8 cellular contexts compared by ENCODE assay signal in the genomic region with DNA sequence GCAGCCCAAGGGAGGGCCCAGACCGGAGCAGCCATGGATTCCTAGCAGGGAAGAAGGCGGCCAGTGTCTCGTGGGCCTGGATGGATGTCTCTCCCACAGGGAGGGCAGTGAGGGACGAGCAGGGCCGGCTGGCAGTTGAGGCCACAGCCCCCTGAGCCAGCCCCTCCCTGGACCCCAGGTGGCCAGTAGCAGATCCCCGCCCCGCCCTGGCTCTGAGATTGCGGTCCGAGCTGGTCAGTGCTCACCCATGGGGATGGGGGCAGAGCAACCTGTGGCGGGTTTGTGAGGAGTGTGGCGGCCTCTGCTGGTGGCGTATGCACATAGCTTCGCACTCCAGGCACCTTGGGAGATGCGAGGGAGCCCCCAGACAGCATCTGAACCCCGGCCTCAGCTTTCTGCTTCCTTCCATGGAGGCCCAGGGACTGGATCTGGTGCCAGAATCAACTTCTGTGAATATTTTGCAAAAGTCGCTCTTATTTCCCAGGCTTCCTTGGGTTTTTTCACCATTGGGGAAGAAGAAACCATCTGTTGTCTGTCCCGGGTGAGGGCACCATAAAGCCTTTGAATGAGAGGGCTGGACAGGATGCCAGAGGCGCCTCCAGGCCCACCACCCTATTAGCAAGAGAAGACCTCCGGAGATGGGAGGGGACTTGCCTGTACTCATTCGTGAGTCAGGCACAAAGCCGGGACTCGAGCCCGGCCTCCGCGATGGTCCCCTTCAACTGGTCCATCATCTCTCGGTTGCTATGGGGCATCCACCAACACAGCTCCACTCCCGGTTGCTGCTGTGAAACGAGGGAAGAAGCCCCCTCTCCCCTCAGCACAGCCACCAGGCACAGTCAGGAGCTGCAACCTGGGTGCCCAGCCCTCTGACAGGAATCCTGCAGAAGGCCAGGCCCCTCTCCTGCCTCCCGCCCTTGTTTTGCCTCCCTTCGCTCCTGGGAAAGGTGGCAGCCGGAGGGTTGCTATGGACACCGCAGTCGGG. TPM values are rescaled to one million over a fixed set of nuclear protein-coding genes. Genes with fewer than 3 reads are reported as not detected.
DNase-seq lines count a peak whose midpoint lies in the region; ATAC-seq, FAIRE-seq and TF ChIP-seq lines count a peak whose summit lies in the region.

No MANE protein-coding gene starts in this region.

- no peak overlapping the region for H3K9ac ChIP-seq in adipocyte (ENCODE audit: low read length)

- in situ Hi-C loops in ACHN (cut with HindIII; ENCODE audit: low pct_ligation_motif_present, low pct_unique_long_range_greater_than_20kb, low sequenced_read_pairs), result no loop called here

- intact Hi-C loops in left ventricle myocardium superior (cut with micrococcal nuclease), result loop anchor here (5.0 kb wide), 1 partner anchor 211 kb away; no protein-coding TSS in a partner anchor

- H3K4me1 ChIP-seq in adipocyte (ENCODE audit: control insufficient read depth, insufficient read depth, low read length), result peaks cover 6% of the 10 kb centered on the region

- peaks cover 35% of the 10 kb centered on the region for H3K27me3 ChIP-seq in adipocyte (replicated peaks; ENCODE audit: control insufficient read depth, insufficient read depth, low read length)

- ATAC-seq in left ventricle myocardium superior (peak; percentile 96), GM18517 (IDR thresholded peaks at IDR 0.05; ENCODE audit: unreplicated experiment) (no peak)

- no peaks in the 10 kb centered on the region for H3K9me3 ChIP-seq in adipocyte (ENCODE audit: control insufficient read depth, low read length)

- no peak overlapping the region for H3K4me3 ChIP-seq in adipocyte (ENCODE audit: low read length)
- no peak overlapping the region for H3K4me3 ChIP-seq in retinal pigment epithelial cell (ENCODE audit: low read length)

- peak; percentile 67 for FAIRE-seq in GM19239 (lab: Jason Lieb, UNC)

- peak; percentile 87 for TF ChIP-seq CTCF in retinal pigment epithelial cell (conservative IDR thresholded peaks at IDR 0.05; ENCODE audit: low read depth, low read length)

- H3K36me3 ChIP-seq in adipocyte (ENCODE audit: control insufficient read depth, insufficient read depth, low read length, severe bottlenecking), result no peaks in the 10 kb centered on the region

- DNase-seq in ACHN, result peak; percentile 74
- peak; percentile 53 for DNase-seq in GM19239 (ENCODE audit: insufficient read length, low spot score)
- peak; percentile 67 for DNase-seq in NCI-H1105 (lab: John Stamatoyannopoulos, UW)
- peak; percentile 41 to 65 (median 53) for DNase-seq in T-helper 1 cell
- DNase-seq in adipocyte (ENCODE audit: low read depth), result peak; percentile 86
- peak; percentile 89 for DNase-seq in left ventricle myocardium superior
- no peak for DNase-seq in retinal pigment epithelial cell (ENCODE audit: low read depth)

RNA-seq across cellular contexts. Expression of gene KCNN3, which starts 8.6 kb away (rescaled TPM):
- 4.0 TPM for total RNA-seq in left ventricle myocardium superior

RNA-seq across cellular contexts. Expression of gene PMVK, which starts 57.9 kb away (rescaled TPM):
- 66.6 TPM for total RNA-seq in left ventricle myocardium superior
